Comparison of ENCODE assay signal across 22 cellular contexts in the genomic region with DNA sequence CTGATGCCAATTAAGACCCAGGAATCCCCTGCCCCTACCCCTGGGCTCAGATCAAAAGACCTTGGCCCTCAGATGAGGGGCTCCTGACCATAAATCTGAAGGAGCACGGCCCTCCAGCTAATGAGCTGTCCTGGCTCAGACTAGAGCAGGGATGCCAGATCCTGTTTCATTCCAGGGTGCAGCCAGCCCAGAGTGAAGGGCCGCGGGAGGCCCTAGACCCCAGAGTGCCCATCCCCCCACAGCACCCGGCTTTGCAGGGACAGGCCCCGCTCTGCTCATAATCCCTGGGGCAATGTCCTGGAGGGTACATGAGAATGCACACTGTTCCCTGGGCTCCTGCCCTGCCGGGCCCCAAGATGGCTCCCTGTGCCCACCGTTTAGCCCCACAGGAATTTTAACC.
DNase-seq lines count a peak whose midpoint lies in the region; ATAC-seq and TF ChIP-seq lines count a peak whose summit lies in the region.
"Had no signal": no experiment of that assay in that cellular context is flagged by ENCODE, and none has a peak within 500 bp of the region (broad histone marks: within the 10 kb centered on the region; RNA-seq: fewer than 3 reads in every experiment).

No MANE protein-coding gene starts in this region.

- ATAC-seq in IMR-90 (ENCODE audit: low read depth) (no peak), GM18907 (IDR thresholded peaks at IDR 0.05; ENCODE audit: unreplicated experiment) (no peak), HG03045 (IDR thresholded peaks at IDR 0.05; ENCODE audit: unreplicated experiment) (no peak)
- ATAC-seq: Right ventricle myocardium inferior, SK-N-SH treated with all-trans-retinoic acid at 6 μM for 48 hours had no signal

- no peak overlapping the region for H3K56ac ChIP-seq in IMR-90 (ENCODE audit: extremely low read depth, insufficient read depth, low read length)

- no peak overlapping the region for H2BK12ac ChIP-seq in neuronal stem cell (ENCODE audit: low read length)

- no peak overlapping the region for H2BK15ac ChIP-seq in IMR-90 (ENCODE audit: low read depth, low read length)
- H2BK15ac ChIP-seq in neuronal stem cell (ENCODE audit: low read length), result no peak overlapping the region

- H2BK5ac ChIP-seq in IMR-90 (ENCODE audit: low read depth, low read length, poor library complexity, severe bottlenecking) (no peak overlapping the region), neuronal stem cell (ENCODE audit: low read length) (peak overlapping the region; percentile 25)

- H4K5ac ChIP-seq in IMR-90 (ENCODE audit: low read depth, low read length), result no peak overlapping the region

- H3K18ac ChIP-seq in IMR-90 (ENCODE audit: low read depth, low read length) (no peak overlapping the region), neuronal stem cell (ENCODE audit: low read length) (peak overlapping the region; percentile 88)

- H3K9ac ChIP-seq in IMR-90 (ENCODE audit: low read depth, low read length), result no peak overlapping the region
- no peak overlapping the region for H3K9ac ChIP-seq in neuronal stem cell (ENCODE audit: low read depth, low read length, poor library complexity)

- H3K4me3 ChIP-seq in IMR-90 (ENCODE audit: insufficient read depth, low read depth, low read length) (no peak overlapping the region), esophagus (ENCODE audit: low read depth in 1 of 2, low read length in 2 of 2) (no peak overlapping the region), neuronal stem cell (ENCODE audit: low read length in 2 of 2) (no peak overlapping the region), testis (no peak overlapping the region)
- H3K4me3 ChIP-seq: SJCRH30 had no signal

- intact Hi-C loops in IMR-90 (cut with micrococcal nuclease) (no loop called here), testis (cut with DNase I; ENCODE audit: low total_unique reads) (loop anchor here (10.0 kb wide), 1 partner anchor 85 kb away; the partner anchor contains the start of gene SDC1)

- H3K9me3 ChIP-seq in IMR-90 (ENCODE audit: control insufficient read depth, insufficient read depth, low read length) (no peaks in the 10 kb centered on the region), esophagus (ENCODE audit: control insufficient read depth in 2 of 2, insufficient read depth in 1 of 2, low read depth in 1 of 2, low read length in 1 of 2) (no peaks in the 10 kb centered on the region), neuronal stem cell (replicated peaks in 1 of 2; ENCODE audit: control insufficient read depth in 2 of 2, insufficient read depth in 1 of 2, low read depth in 1 of 2, low read length in 2 of 2) (no peaks in the 10 kb centered on the region), testis (no peaks in the 10 kb centered on the region)
- H3K9me3 ChIP-seq: BE2C, SJCRH30 had no signal

- H4K8ac ChIP-seq in IMR-90 (ENCODE audit: low read depth in 2 of 2, low read length in 2 of 2), result no peak overlapping the region
- no peak overlapping the region for H4K8ac ChIP-seq in neuronal stem cell (ENCODE audit: low read depth, low read length)

- TF ChIP-seq POLR2A in IMR-90 (IDR thresholded peaks at IDR 0.05; ENCODE audit: low read depth, low read length), result no peak
- no peak for TF ChIP-seq POLR2A in testis (IDR thresholded peaks at IDR 0.05)

- H4K91ac ChIP-seq in IMR-90 (ENCODE audit: insufficient read depth, low read depth, low read length) (no peak overlapping the region), neuronal stem cell (ENCODE audit: low read depth, low read length, poor library complexity) (no peak overlapping the region)

- no peak overlapping the region for H2BK120ac ChIP-seq in IMR-90 (ENCODE audit: low read depth, low read length)
- no peak overlapping the region for H2BK120ac ChIP-seq in neuronal stem cell (ENCODE audit: low read depth, low read length)

- H3K27ac ChIP-seq in IMR-90 (ENCODE audit: insufficient read depth, low read length) (no peak overlapping the region), esophagus (ENCODE audit: low read depth in 2 of 2, low read length in 1 of 2) (peak overlapping the region; percentile 15 to 17), neuronal stem cell (replicated peaks; ENCODE audit: low read length) (no peak overlapping the region), testis (no peak overlapping the region)
- H3K27ac ChIP-seq: SJCRH30 had no signal

- no TSS peak for BruUV-seq in IMR-90 (replicated peaks; lab: Mats Ljungman, UMichigan)

- H3K4ac ChIP-seq in IMR-90 (ENCODE audit: low read depth, low read length) (peak overlapping the region; percentile 7; the same call in 1 of the 2 replicates), neuronal stem cell (ENCODE audit: low read length) (no peak overlapping the region)

- H2AK5ac ChIP-seq in IMR-90 (ENCODE audit: low read depth, low read length), result no peak overlapping the region
- peak overlapping the region; percentile 12 for H2AK5ac ChIP-seq in neuronal stem cell (ENCODE audit: low read depth, low read length)

- H3K14ac ChIP-seq in IMR-90 (replicated peaks; ENCODE audit: low read depth, low read length) (no peak overlapping the region), neuronal stem cell (ENCODE audit: low read length) (no peak overlapping the region)

- no peak for TF ChIP-seq RAD21 in IMR-90 (IDR thresholded peaks at IDR 0.05; ENCODE audit: low read length)

- H3K4me1 ChIP-seq in IMR-90 (ENCODE audit: control insufficient read depth, insufficient read depth, low read length) (peaks cover 9% of the 10 kb centered on the region), esophagus (ENCODE audit: control insufficient read depth in 2 of 2, insufficient read depth in 2 of 2, low read length in 1 of 2) (peaks cover 11 to 31% of the 10 kb centered on the region in 2 donors), neuronal stem cell (ENCODE audit: control insufficient read depth in 2 of 2, insufficient read depth in 1 of 2, low read depth in 1 of 2, low read length in 2 of 2) (peaks cover 13 to 21% of the 10 kb centered on the region in 2 donors), testis (peaks cover 12% of the 10 kb centered on the region)
- H3K4me1 ChIP-seq: BE2C had no signal

- 94% methylated on average over 2 of the region's 7 CpGs; no CpG with 5 or more reads in 1 of the 2 experiments for WGBS in IMR-90 (ENCODE audit: extremely low coverage in 2 of 2, insufficient read length in 1 of 2), 2 experiments
- WGBS in esophagus, 2 donors, result 70 to 83% methylated on average over 6 to 7 of the region's 7 CpGs
- WGBS in neuronal stem cell (ENCODE audit: extremely low coverage in 2 of 2, insufficient read length in 2 of 2, insufficient replicate concordance in 1 of 2), 2 donors, result no CpG with 5 or more reads among the region's 7 CpGs
- WGBS in testis, 2 donors, result 69 to 80% methylated on average over 2 to 7 of the region's 7 CpGs

- dilution Hi-C loops in IMR-90 (cut with HindIII; ENCODE audit: low sequenced_read_pairs, unreplicated experiment), result no loop called here

- DNase-seq in IMR-90, result no peak
- no peak for DNase-seq in neuronal stem cell (ENCODE audit: low spot score)
- DNase-seq in AML-193 (lab: John Stamatoyannopoulos, UW), result no peak
- no peak for DNase-seq in testis
- DNase-seq: BE2C; CD8-positive, alpha-beta memory T cell; DMS 273 treated with DMSO at 0.1 percent for 48 hours; DND-41; H7; KBM-7; MV-4-11; NCI-H1105 treated with DMSO at 0.1 percent for 48 hours; NCI-H2029 treated with DMSO at 0.1 percent for 48 hours; NCI-H2227 treated with DMSO at 0.1 percent for 48 hours; NCI-H526 treated with DMSO at 0.1 percent for 48 hours; OCI-M1; SJCRH30 had no signal

- H4K20me1 ChIP-seq in IMR-90 (ENCODE audit: insufficient read depth, low read length), result no peaks in the 10 kb centered on the region; the same call in 1 of the 2 replicates

- H3K4me2 ChIP-seq in IMR-90 (ENCODE audit: low read depth, low read length) (no peak overlapping the region), neuronal stem cell (ENCODE audit: insufficient read depth, low read length, poor library complexity, severe bottlenecking) (no peak overlapping the region)

- in situ Hi-C loops in IMR-90 (cut with MboI; ENCODE audit: low sequenced_read_pairs), result no loop called here

- H2AFZ ChIP-seq in IMR-90 (replicated peaks; ENCODE audit: low read length, poor library complexity) (peak overlapping the region; percentile 40), neuronal stem cell (ENCODE audit: low read length) (peak overlapping the region; percentile 35)

- POLR2A ChIA-PET in IMR-90 (lab: Charles Lee; ENCODE audit: unreplicated experiment), result no interaction called here

- H3K27me3 ChIP-seq in IMR-90 (ENCODE audit: control insufficient read depth, insufficient read depth, low read length) (peaks cover 2% of the 10 kb centered on the region; the same call in 1 of the 2 replicates), esophagus (ENCODE audit: control insufficient read depth in 1 of 2, insufficient read depth in 2 of 2, low read length in 2 of 2) (no peaks in the 10 kb centered on the region), neuronal stem cell (ENCODE audit: control insufficient read depth in 3 of 3, insufficient read depth in 3 of 3, low read depth in 1 of 3, low read length in 3 of 3) (peaks cover 0 to 4% (median 3%) of the 10 kb centered on the region in 3 experiments), testis (no peaks in the 10 kb centered on the region)
- H3K27me3 ChIP-seq: BE2C, SJCRH30 had no signal

- H2AK9ac ChIP-seq in IMR-90 (replicated peaks; ENCODE audit: low read depth, low read length, poor library complexity), result no peak overlapping the region

- CTCF ChIA-PET in IMR-90 (lab: Yijun Ruan, JAX), result interaction anchor here (2.3 kb wide), 1 partner anchor 86 kb away, joined by 10 read pairs; the partner anchor contains the start of gene SDC1

- no peak overlapping the region for H2BK20ac ChIP-seq in IMR-90 (ENCODE audit: low read depth, low read length)

- H3K23ac ChIP-seq in IMR-90 (ENCODE audit: low read depth, low read length) (no peak overlapping the region), neuronal stem cell (ENCODE audit: low read depth, low read length, poor library complexity) (no peak overlapping the region)

- H3K36me3 ChIP-seq in IMR-90 (ENCODE audit: control insufficient read depth, insufficient read depth, low read length) (no peaks in the 10 kb centered on the region), esophagus (ENCODE audit: control insufficient read depth in 2 of 2, insufficient read depth in 2 of 2, low read length in 1 of 2) (no peaks in the 10 kb centered on the region), neuronal stem cell (replicated peaks in 1 of 2; ENCODE audit: control insufficient read depth in 2 of 2, insufficient read depth in 2 of 2, low read length in 2 of 2) (no peaks in the 10 kb centered on the region), testis (ENCODE audit: low read depth, missing control alignments) (no peaks in the 10 kb centered on the region)
- H3K36me3 ChIP-seq: BE2C, SJCRH30 had no signal

- H3K79me1 ChIP-seq in IMR-90 (ENCODE audit: low read depth in 1 of 2, low read length in 2 of 2) (no peaks in the 10 kb centered on the region), neuronal stem cell (ENCODE audit: low read depth, low read length) (no peaks in the 10 kb centered on the region)

- TF ChIP-seq CTCF in IMR-90 (conservative IDR thresholded peaks at IDR 0.05; ENCODE audit: low read depth, low read length), result no peak
- no peak for TF ChIP-seq CTCF in testis (IDR thresholded peaks at IDR 0.05)

- peaks cover 19% of the 10 kb centered on the region for H3K9me1 ChIP-seq in IMR-90 (ENCODE audit: insufficient read depth, low read length)

TF ChIP-seq in IMR-90, 13 proteins besides CTCF, POLR2A, EP300 and RAD21 (continues in another document):
- TF ChIP-seq FOS (IDR thresholded peaks at IDR 0.05; ENCODE audit: low read depth, low read length) (no peak), NFE2L2 (IDR thresholded peaks at IDR 0.05; ENCODE audit: low read depth, low read length) (no peak)

Comparison
In these comparisons a context has a peak if more than half of its experiments do, and no peak if none do; other contexts are left out.
1. H3K27ac ChIP-seq: peak in esophagus (2 of 2); none in IMR-90 (single experiment), neuronal stem cell (single experiment) and testis (0 of 2).